In genomic region chr2:198712485-198712884, GRCh38 we compare ENCODE assay signal across 31 cellular contexts.
"Had no signal": no experiment of that assay in that cellular context is flagged by ENCODE, and none has a peak within 500 bp of the region (broad histone marks: within the 10 kb centered on the region; RNA-seq: fewer than 3 reads in every experiment).

No MANE protein-coding gene starts in this region.

- H3K27me3 Mint-ChIP-seq: activated CD4-positive, alpha-beta memory T cell treated with anti-CD3 and anti-CD28 coated beads, Interleukin-2, amount 10 ng/mL, durations not matched to agents 7 days and 5 days; activated CD4-positive, alpha-beta T cell treated with anti-CD3 and anti-CD28 coated beads, Interleukin-2, amount 10 ng/mL, durations not matched to agents 7 days and 5 days; activated naive CD4-positive, alpha-beta T cell treated with anti-CD3 and anti-CD28 coated beads, Interleukin-2, amount 10 ng/mL, durations not matched to agents 7 days and 5 days; activated T-cell treated with anti-CD3 and anti-CD28 coated beads, Interleukin-2, amount 50 U/mL, for 24 hours; effector memory CD8-positive, alpha-beta T cell had no signal

- H3K36me3 ChIP-seq: brain microvascular endothelial cell, esophagus muscularis mucosa, gastrocnemius medialis, heart left ventricle had no signal

- H3K27ac ChIP-seq: brain microvascular endothelial cell, esophagus muscularis mucosa, foreskin keratinocyte, gastrocnemius medialis, heart left ventricle had no signal

- H3K4me1 ChIP-seq: esophagus muscularis mucosa, foreskin keratinocyte, gastrocnemius medialis, heart left ventricle had no signal

- FAIRE-seq: astrocyte, colon had no signal

- H3K27me3 ChIP-seq: brain microvascular endothelial cell, esophagus muscularis mucosa, foreskin keratinocyte, gastrocnemius medialis, heart left ventricle had no signal

- H3K27ac Mint-ChIP-seq: activated CD4-positive, alpha-beta memory T cell treated with anti-CD3 and anti-CD28 coated beads, Interleukin-2, amount 10 ng/mL, durations not matched to agents 7 days and 5 days; activated naive CD4-positive, alpha-beta T cell treated with anti-CD3 and anti-CD28 coated beads, Interleukin-2, amount 10 ng/mL, durations not matched to agents 7 days and 5 days; activated naive CD4-positive, alpha-beta T cell treated with anti-CD3 and anti-CD28 coated beads, Interleukin-2, amount 50 U/mL, for 72 hours; activated naive CD8-positive, alpha-beta T cell treated with anti-CD3 and anti-CD28 coated beads, Interleukin-2, amount 10 ng/mL, durations not matched to agents 7 days and 5 days; activated T-cell treated with anti-CD3 and anti-CD28 coated beads, Interleukin-2, amount 50 U/mL, for 24 hours; activated T-cell treated with anti-CD3 and anti-CD28 coated beads, Interleukin-2, amount 50 U/mL, for 72 hours; effector memory CD8-positive, alpha-beta T cell had no signal

- ATAC-seq: activated naive CD4-positive, alpha-beta T cell treated with anti-CD3 and anti-CD28 coated beads, Interleukin-2, amount 50 U/mL, for 72 hours; activated T-cell treated with anti-CD3 and anti-CD28 coated beads, Interleukin-2, amount 50 U/mL, for 72 hours; effector memory CD8-positive, alpha-beta T cell; foreskin keratinocyte; gastrocnemius medialis; heart left ventricle had no signal

- H3K9me3 Mint-ChIP-seq: activated CD4-positive, alpha-beta memory T cell treated with anti-CD3 and anti-CD28 coated beads, Interleukin-2, amount 10 ng/mL, durations not matched to agents 7 days and 5 days; activated CD4-positive, alpha-beta T cell treated with anti-CD3 and anti-CD28 coated beads, Interleukin-2, amount 10 ng/mL, durations not matched to agents 7 days and 5 days; activated naive CD4-positive, alpha-beta T cell treated with anti-CD3 and anti-CD28 coated beads, Interleukin-2, amount 10 ng/mL, durations not matched to agents 7 days and 5 days; activated naive CD8-positive, alpha-beta T cell treated with anti-CD3 and anti-CD28 coated beads, Interleukin-2, amount 10 ng/mL, durations not matched to agents 7 days and 5 days; activated T-cell treated with anti-CD3 and anti-CD28 coated beads, Interleukin-2, amount 50 U/mL, for 24 hours; activated T-cell treated with anti-CD3 and anti-CD28 coated beads, Interleukin-2, amount 50 U/mL, for 72 hours had no signal

- H3K4me3 Mint-ChIP-seq: activated CD4-positive, alpha-beta memory T cell treated with anti-CD3 and anti-CD28 coated beads, Interleukin-2, amount 10 ng/mL, durations not matched to agents 7 days and 5 days; activated CD4-positive, alpha-beta T cell treated with anti-CD3 and anti-CD28 coated beads, Interleukin-2, amount 10 ng/mL, durations not matched to agents 7 days and 5 days; activated naive CD4-positive, alpha-beta T cell treated with anti-CD3 and anti-CD28 coated beads, Interleukin-2, amount 10 ng/mL, durations not matched to agents 7 days and 5 days; activated naive CD8-positive, alpha-beta T cell treated with anti-CD3 and anti-CD28 coated beads, Interleukin-2, amount 10 ng/mL, durations not matched to agents 7 days and 5 days; activated T-cell treated with anti-CD3 and anti-CD28 coated beads, Interleukin-2, amount 50 U/mL, for 24 hours; activated T-cell treated with anti-CD3 and anti-CD28 coated beads, Interleukin-2, amount 50 U/mL, for 72 hours; effector memory CD8-positive, alpha-beta T cell had no signal

- H3K9me3 ChIP-seq: esophagus muscularis mucosa, gastrocnemius medialis had no signal

- H3K36me3 Mint-ChIP-seq: activated naive CD4-positive, alpha-beta T cell treated with anti-CD3 and anti-CD28 coated beads, Interleukin-2, amount 10 ng/mL, durations not matched to agents 7 days and 5 days; activated naive CD4-positive, alpha-beta T cell treated with anti-CD3 and anti-CD28 coated beads, Interleukin-2, amount 50 U/mL, for 72 hours; activated naive CD8-positive, alpha-beta T cell treated with anti-CD3 and anti-CD28 coated beads, Interleukin-2, amount 10 ng/mL, durations not matched to agents 7 days and 5 days had no signal

- H3K4me3 ChIP-seq: esophagus muscularis mucosa, gastrocnemius medialis, heart left ventricle had no signal

- DNase-seq: activated CD4-positive, alpha-beta memory T cell treated with anti-CD3 and anti-CD28 coated beads, Interleukin-2, amount 10 ng/mL, durations not matched to agents 7 days and 5 days; activated CD4-positive, alpha-beta T cell treated with anti-CD3 and anti-CD28 coated beads for 1 hour; activated CD4-positive, alpha-beta T cell treated with anti-CD3 and anti-CD28 coated beads for 4 hours; activated CD4-positive, alpha-beta T cell treated with anti-CD3 and anti-CD28 coated beads, Interleukin-2, amount 10 ng/mL, durations not matched to agents 7 days and 5 days; activated CD4-positive, alpha-beta T cell treated with anti-CD3 and anti-CD28 coated beads, Interleukin-2, amount 50 U/mL, for 4 hours; activated CD8-positive, alpha-beta memory T cell treated with anti-CD3 and anti-CD28 coated beads, Interleukin-2, amount 50 U/mL, for 48 hours; activated gamma-delta T cell; activated naive CD4-positive, alpha-beta T cell; activated naive CD4-positive, alpha-beta T cell treated with anti-CD3 and anti-CD28 coated beads, Interleukin-2, amount 10 ng/mL, durations not matched to agents 7 days and 5 days; activated naive CD8-positive, alpha-beta T cell treated with anti-CD3 and anti-CD28 coated beads, Interleukin-2, amount 10 ng/mL, durations not matched to agents 7 days and 5 days; activated T-cell treated with anti-CD3 and anti-CD28 coated beads for 4 hours; activated T-cell treated with anti-CD3 and anti-CD28 coated beads, Interleukin-2, amount 50 U/mL, for 24 hours; activated T-cell treated with anti-CD3 and anti-CD28 coated beads, Interleukin-2, amount 50 U/mL, for 72 hours; amniotic stem cell; anterior cingulate cortex; brain microvascular endothelial cell; caudate nucleus; cortex of kidney; dermis blood vessel endothelial cell; effector CD4-positive, alpha-beta T cell; effector memory CD8-positive, alpha-beta T cell; erythroblast; foreskin keratinocyte; gastrocnemius medialis; glutamatergic neuron; heart left ventricle; T-helper 2 cell had no signal

- H3K4me1 Mint-ChIP-seq: activated CD4-positive, alpha-beta memory T cell treated with anti-CD3 and anti-CD28 coated beads, Interleukin-2, amount 10 ng/mL, durations not matched to agents 7 days and 5 days; activated CD4-positive, alpha-beta T cell treated with anti-CD3 and anti-CD28 coated beads, Interleukin-2, amount 10 ng/mL, durations not matched to agents 7 days and 5 days; activated naive CD4-positive, alpha-beta T cell treated with anti-CD3 and anti-CD28 coated beads, Interleukin-2, amount 10 ng/mL, durations not matched to agents 7 days and 5 days; activated naive CD8-positive, alpha-beta T cell treated with anti-CD3 and anti-CD28 coated beads, Interleukin-2, amount 10 ng/mL, durations not matched to agents 7 days and 5 days had no signal
